Comparison of ENCODE assay signal across 27 cellular contexts in the genomic region with DNA sequence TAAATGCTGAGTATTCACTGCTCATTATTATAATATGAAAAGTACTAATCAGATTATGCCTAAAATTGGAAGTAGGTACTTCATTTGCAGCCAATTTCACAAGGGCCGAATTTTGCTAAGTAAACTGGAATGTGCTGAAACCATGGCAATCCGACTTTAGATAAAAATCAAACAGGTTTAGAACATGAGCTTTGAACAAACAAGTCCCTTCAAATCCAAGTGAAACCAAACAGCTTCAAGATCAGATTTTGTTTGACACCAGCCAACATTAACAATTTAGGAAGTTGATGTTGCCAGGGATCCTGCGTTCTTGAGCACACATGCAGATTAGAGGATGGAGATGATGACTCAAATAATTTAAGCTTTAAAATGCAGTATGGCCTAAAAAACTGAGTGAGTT.
"Had no signal": no experiment of that assay in that cellular context is flagged by ENCODE, and none has a peak within 500 bp of the region (broad histone marks: within the 10 kb centered on the region; RNA-seq: fewer than 3 reads in every experiment).

No MANE protein-coding gene starts in this region.

- H3K4me1 ChIP-seq: gastrocnemius medialis, heart right ventricle, left lung, lower lobe of right lung, pancreas, tibial artery, upper lobe of left lung, uterus had no signal

- H3K9ac ChIP-seq: neural progenitor cell had no signal

- H3K27me3 ChIP-seq: dorsolateral prefrontal cortex, gastrocnemius medialis, heart right ventricle, left lung, neural progenitor cell, pancreas, spleen, tibial artery, upper lobe of left lung, uterus had no signal

- ATAC-seq: esophagus mucosa; gastrocnemius medialis; heart right ventricle; left lung; lower lobe of right lung; natural killer cell treated with Interleukin-12 subunit alpha and Interleukin-12 subunit beta and Interleukin-15 and Interleukin-18, amount 100 ng/mL, for 72 hours; pancreas; sciatic nerve; stimulated activated memory B cell treated with anti-CD40 and anti-IgM and Interleukin-4, amounts not matched to agents 10 μg/mL and 1 μg/mL and 100 μg/mL, for 72 hours had no signal

- H3K4me3 ChIP-seq: dorsolateral prefrontal cortex, gastrocnemius medialis, heart right ventricle, left lung, lower lobe of right lung, neural progenitor cell, pancreas, spleen, tibial artery, upper lobe of left lung, uterus had no signal

- H2AFZ ChIP-seq: neural progenitor cell had no signal

- H3K36me3 ChIP-seq: gastrocnemius medialis, heart right ventricle, left lung, lower lobe of right lung, neural progenitor cell, pancreas, upper lobe of left lung, uterus had no signal

- FAIRE-seq: endometrium, islet of Langerhans, pancreas had no signal

- H3K9me3 ChIP-seq: gastrocnemius medialis, heart right ventricle, left lung, lower lobe of right lung, pancreas, spleen, tibial artery, upper lobe of left lung, uterus had no signal

- H3K27ac ChIP-seq: gastrocnemius medialis, heart right ventricle, left lung, lower lobe of right lung, neural progenitor cell, pancreas, spleen, tibial artery, upper lobe of left lung, uterus had no signal

- DNase-seq: cortex of kidney; dorsolateral prefrontal cortex; effector CD8-positive, alpha-beta T cell; gastrocnemius medialis; heart right ventricle; hypothalamus; kidney glomerular epithelial cell; left lung; lower lobe of right lung; mesenchymal stem cell; midbrain; nucleus accumbens; pancreas; spleen; stimulated activated CD4-positive, alpha-beta T cell treated with anti-CD3 and anti-CD28 coated beads, Interleukin-15, amount 100 ng/mL, for 24 hours; stimulated activated CD4-positive, alpha-beta T cell treated with anti-CD3 and anti-CD28 coated beads, Interleukin-1b, Interleukin-23, amount 100 ng/mL, for 48 hours; stimulated activated CD4-positive, alpha-beta T cell treated with anti-CD3 and anti-CD28 coated beads, Interleukin-4, amount 100 ng/mL, for 24 hours; tibial artery; upper lobe of left lung; uterus had no signal
